9 cellular contexts compared by ENCODE assay signal in the genomic region with DNA sequence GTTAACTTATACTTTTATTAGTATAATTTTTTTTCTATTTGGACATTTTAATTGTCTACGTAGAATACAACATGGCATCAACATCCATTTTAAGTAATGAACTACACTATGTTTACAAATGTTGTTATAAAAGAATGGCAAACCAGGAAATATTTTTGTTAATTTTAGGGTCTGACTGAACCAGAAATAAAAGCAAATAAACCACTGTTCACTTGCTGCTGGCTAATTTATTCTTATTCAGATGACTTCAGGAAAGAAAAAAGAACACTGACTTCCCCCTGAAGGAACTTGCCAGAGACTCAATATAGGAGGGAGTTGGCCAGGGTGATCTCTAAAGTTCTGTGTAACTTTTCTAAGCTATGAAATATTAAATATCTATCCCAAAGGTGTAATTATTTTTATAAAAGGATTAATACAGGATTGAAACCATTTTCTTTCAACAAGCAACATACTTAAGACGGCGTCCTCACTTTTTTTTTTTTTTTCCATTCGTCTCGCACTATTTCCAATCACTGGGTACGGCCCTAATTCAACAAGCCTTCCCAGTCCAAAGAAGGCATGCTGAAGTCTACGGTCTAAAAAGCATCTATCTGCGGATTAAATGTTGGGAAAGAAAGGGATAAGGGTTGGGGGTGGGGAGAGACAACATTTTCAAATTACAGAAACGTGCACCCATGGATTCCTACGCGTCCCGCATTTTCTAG. TPM values are rescaled to one million over a fixed set of nuclear protein-coding genes. Genes with fewer than 3 reads are reported as not detected.
DNase-seq lines count a peak whose midpoint lies in the region; ATAC-seq, FAIRE-seq and TF ChIP-seq lines count a peak whose summit lies in the region.
"Had no signal": no experiment of that assay in that cellular context is flagged by ENCODE, and none has a peak within 500 bp of the region (broad histone marks: within the 10 kb centered on the region; RNA-seq: fewer than 3 reads in every experiment).

No MANE protein-coding gene starts in this region.

- TSS peak; percentile 37 for BruUV-seq in MCF 10A (replicated peaks; lab: Mats Ljungman, UMichigan)

- no peaks in the 10 kb centered on the region for H3K9me3 Mint-ChIP-seq in MCF 10A (ENCODE audit: unreplicated experiment)

- H3K27ac ChIP-seq in A549, result peak overlapping the region; percentile 86 to 98

- H3K4me3 Mint-ChIP-seq in MCF 10A (ENCODE audit: unreplicated experiment), result peak overlapping the region; percentile 92

- H3K4me3 ChIP-seq in A549, result peak overlapping the region; percentile 75

- TF ChIP-seq EP300 in A549 (IDR thresholded peaks at IDR 0.05), result no peak

- CTCF ChIA-PET in A549 (lab: Yijun Ruan, JAX) (interaction anchor here (0.6 to 3.4 kb wide), 5 partner anchors 15 to 397 kb away, joined by 3 to 14 read pairs (median 3); no protein-coding TSS in a partner anchor), MCF 10A (lab: Yijun Ruan, JAX) (interaction anchor here (0.7 to 1.0 kb wide), 5 partner anchors 19 to 1529 kb away, joined by 3 to 6 read pairs (median 3); no protein-coding TSS in a partner anchor)

- POLR2A ChIA-PET in A549 (lab: Yijun Ruan, JAX), result no interaction called here
- POLR2A ChIA-PET in MCF 10A (lab: Yijun Ruan, JAX), result interaction anchor here (0.6 to 2.8 kb wide), 10 partner anchors 23 to 143 kb away, joined by 3 to 13 read pairs (median 4); no protein-coding TSS in a partner anchor

- no peaks in the 10 kb centered on the region for H3K9me3 ChIP-seq in A549

- no peak for DNase-seq in A549 (ENCODE audit: low read depth in 1 of 2, low spot score in 1 of 2)
- DNase-seq in HT1080 (ENCODE audit: low read depth), result peak; percentile 11
- DNase-seq in MCF 10A (ENCODE audit: unreplicated experiment), result peak; percentile 13
- peak; percentile 17 for DNase-seq in midbrain (lab: John Stamatoyannopoulos, UW)
- DNase-seq in GDM1 (lab: John Stamatoyannopoulos, UW), result no peak
- no peak for DNase-seq in ureter (ENCODE audit: low spot score)
- DNase-seq in NCI-H510A (lab: John Stamatoyannopoulos, UW), result no peak
- DNase-seq in COLO829 (ENCODE audit: low spot score), result no peak

- peaks cover 12% of the 10 kb centered on the region for H3K4me1 ChIP-seq in A549

- no peak for TF ChIP-seq POLR2A in A549 (IDR thresholded peaks at IDR 0.05; ENCODE audit: low read length)

- intact Hi-C loops in MCF 10A (cut with micrococcal nuclease), result loop anchor here (1.0 to 2.0 kb wide), 4 partner anchors 74 to 148 kb away; no protein-coding TSS in a partner anchor

- H3K4me2 ChIP-seq in A549, result peak overlapping the region; percentile 94

- no peak for TF ChIP-seq RAD21 in A549 (conservative IDR thresholded peaks at IDR 0.05 in 1 of 2, IDR thresholded peaks at IDR 0.05 in 1 of 2)

- no peaks in the 10 kb centered on the region for H3K27me3 Mint-ChIP-seq in MCF 10A (ENCODE audit: insufficient read depth, unreplicated experiment)

- no peak for FAIRE-seq in A549 (lab: Jason Lieb, UNC)
- FAIRE-seq: frontal cortex had no signal

- H3K27ac Mint-ChIP-seq in MCF 10A (ENCODE audit: low read depth, unreplicated experiment), result peak overlapping the region; percentile 59

- ATAC-seq in A549, result no peak

- TF ChIP-seq CTCF in A549 (IDR thresholded peaks at IDR 0.05), result no peak
- no peak for TF ChIP-seq CTCF in MCF 10A (IDR thresholded peaks at IDR 0.05; ENCODE audit: unreplicated experiment)

- WGBS in A549 (ENCODE audit: missing lambda C conversion rate), result 8% methylated on average over 12 of the region's 12 CpGs

- H3K4me1 Mint-ChIP-seq in MCF 10A (ENCODE audit: insufficient read depth, unreplicated experiment), result peaks cover 28% of the 10 kb centered on the region

- H3K36me3 Mint-ChIP-seq in MCF 10A (ENCODE audit: insufficient read depth, unreplicated experiment), result no peaks in the 10 kb centered on the region

TF ChIP-seq in A549, 52 proteins besides CTCF, POLR2A, EP300 and RAD21:
- TF ChIP-seq BHLHE40 (IDR thresholded peaks at IDR 0.05; ENCODE audit: low read depth, low read length) (no peak), FOXS1 (CRISPR knock-in tag; IDR thresholded peaks at IDR 0.05) (no peak), TP53 (CRISPR knock-in tag; IDR thresholded peaks at IDR 0.05) (no peak), CBX8 (IDR thresholded peaks at IDR 0.05) (no peak), TFCP2L1 (CRISPR knock-in tag; IDR thresholded peaks at IDR 0.05) (no peak)
- TF ChIP-seq, protein P1, sequence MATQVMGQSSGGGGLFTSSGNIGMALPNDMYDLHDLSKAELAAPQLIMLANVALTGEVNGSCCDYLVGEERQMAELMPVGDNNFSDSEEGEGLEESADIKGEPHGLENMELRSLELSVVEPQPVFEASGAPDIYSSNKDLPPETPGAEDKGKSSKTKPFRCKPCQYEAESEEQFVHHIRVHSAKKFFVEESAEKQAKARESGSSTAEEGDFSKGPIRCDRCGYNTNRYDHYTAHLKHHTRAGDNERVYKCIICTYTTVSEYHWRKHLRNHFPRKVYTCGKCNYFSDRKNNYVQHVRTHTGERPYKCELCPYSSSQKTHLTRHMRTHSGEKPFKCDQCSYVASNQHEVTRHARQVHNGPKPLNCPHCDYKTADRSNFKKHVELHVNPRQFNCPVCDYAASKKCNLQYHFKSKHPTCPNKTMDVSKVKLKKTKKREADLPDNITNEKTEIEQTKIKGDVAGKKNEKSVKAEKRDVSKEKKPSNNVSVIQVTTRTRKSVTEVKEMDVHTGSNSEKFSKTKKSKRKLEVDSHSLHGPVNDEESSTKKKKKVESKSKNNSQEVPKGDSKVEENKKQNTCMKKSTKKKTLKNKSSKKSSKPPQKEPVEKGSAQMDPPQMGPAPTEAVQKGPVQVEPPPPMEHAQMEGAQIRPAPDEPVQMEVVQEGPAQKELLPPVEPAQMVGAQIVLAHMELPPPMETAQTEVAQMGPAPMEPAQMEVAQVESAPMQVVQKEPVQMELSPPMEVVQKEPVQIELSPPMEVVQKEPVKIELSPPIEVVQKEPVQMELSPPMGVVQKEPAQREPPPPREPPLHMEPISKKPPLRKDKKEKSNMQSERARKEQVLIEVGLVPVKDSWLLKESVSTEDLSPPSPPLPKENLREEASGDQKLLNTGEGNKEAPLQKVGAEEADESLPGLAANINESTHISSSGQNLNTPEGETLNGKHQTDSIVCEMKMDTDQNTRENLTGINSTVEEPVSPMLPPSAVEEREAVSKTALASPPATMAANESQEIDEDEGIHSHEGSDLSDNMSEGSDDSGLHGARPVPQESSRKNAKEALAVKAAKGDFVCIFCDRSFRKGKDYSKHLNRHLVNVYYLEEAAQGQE (IDR thresholded peaks at IDR 0.05), result no peak

RNA-seq across cellular contexts. Expression of gene USP6NL, which starts 1.1 kb away (rescaled TPM):
- 16.8 and 18.2 TPM in 2 replicates for polyA plus RNA-seq in A549 (2011; rRNA removed)
- polyA plus RNA-seq in A549 (2012; cell fraction: cytosol; rRNA removed), result 7.1 and 8.7 TPM in 2 replicates
- 5.2 and 6.9 TPM in 2 replicates for polyA plus RNA-seq in A549 (2012; cell fraction: nucleus; rRNA removed)
- polyA plus RNA-seq in A549 (2017; fragmentation: RNase III; extraction: RNeasy Plus Mini Kit Qiagen cat#74134 plus additional on column Dnase treatment), result 10.4 to 11.7 TPM (median 10.6 TPM) in 3 replicates
- 14.3 and 14.4 TPM in 2 replicates for polyA minus RNA-seq in A549 (2011; rRNA and poly(A)+ RNA removed)
- total RNA-seq in HT1080 (2014; rRNA removed; shearing (Covaris generic)), result 15.0 and 20.8 TPM in 2 replicates
- 14.1 and 15.1 TPM in 2 replicates for polyA plus RNA-seq in HT1080 (2015; cell fraction: cytosol; rRNA removed)
- polyA plus RNA-seq in HT1080 (2015; cell fraction: nucleus; rRNA removed), result 8.1 and 8.9 TPM in 2 replicates
- 19.0 and 19.2 TPM in 2 replicates for total RNA-seq in MCF 10A (2022)
- total RNA-seq in ureter, result 23.2 TPM

Comparison
In these comparisons a context has a peak if more than half of its experiments do, and no peak if none do; other contexts are left out.
1. DNase-seq: peak in HT1080 (single experiment), MCF 10A (single experiment) and midbrain (single experiment); none in A549 (0 of 2), GDM1 (single experiment), ureter (single experiment), NCI-H510A (single experiment) and COLO829 (single experiment).